Comparison of ENCODE assay signal across 27 cellular contexts in the genomic region with DNA sequence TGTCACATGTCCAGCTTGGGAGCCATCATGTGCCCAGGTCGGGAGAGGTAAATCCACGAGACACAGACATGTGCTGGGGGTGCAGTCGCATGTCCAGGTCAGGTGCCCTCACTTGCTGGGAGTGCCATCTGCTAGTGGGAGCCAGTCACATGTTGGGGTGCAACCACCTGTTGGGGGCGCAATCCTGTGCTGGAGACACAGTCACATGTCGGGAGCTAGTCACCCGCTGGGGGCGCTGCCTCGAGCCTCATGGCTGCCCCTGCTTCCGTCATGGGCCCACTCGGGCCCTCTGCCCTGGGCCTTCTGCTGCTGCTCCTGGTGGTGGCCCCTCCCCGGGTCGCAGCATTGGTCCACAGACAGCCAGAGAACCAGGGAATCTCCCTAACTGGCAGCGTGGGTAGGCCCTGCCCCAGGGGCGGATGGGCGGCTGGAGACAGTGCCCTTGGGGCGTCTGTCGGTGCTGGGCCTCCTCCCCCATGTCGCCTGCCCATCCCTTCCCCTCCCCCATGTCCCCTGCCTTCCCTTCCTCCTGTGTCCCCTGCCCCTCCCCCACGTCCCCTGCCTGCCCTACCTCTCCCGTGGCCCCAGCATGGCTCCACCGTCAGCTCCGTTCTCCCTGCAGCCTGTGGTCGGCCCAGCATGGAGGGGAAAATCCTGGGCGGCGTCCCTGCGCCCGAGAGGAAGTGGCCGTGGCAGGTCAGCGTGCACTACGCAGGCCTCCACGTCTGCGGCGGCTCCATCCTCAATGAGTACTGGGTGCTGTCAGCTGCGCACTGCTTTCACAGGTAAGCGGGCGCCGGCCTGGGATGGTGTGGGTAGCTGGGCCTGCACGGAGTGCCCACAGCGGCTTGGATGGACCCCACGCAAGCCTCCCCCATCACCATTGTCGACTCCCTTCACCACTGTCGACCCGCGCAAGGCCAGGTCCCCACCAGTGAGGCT. TPM values are rescaled to one million over a fixed set of nuclear protein-coding genes. Genes with fewer than 3 reads are reported as not detected.
"Had no signal": no experiment of that assay in that cellular context is flagged by ENCODE, and none has a peak within 500 bp of the region (broad histone marks: within the 10 kb centered on the region; RNA-seq: fewer than 3 reads in every experiment).

A gene (plus strand): TSS at position 208 of the 942 bp plus-strand sequence. CDS start 42 bp downstream, at position 250.

- H3K36me3 ChIP-seq: right lobe of liver, stomach, transverse colon, uterus, WERI-Rb-1 had no signal

- H3K4me3 Mint-ChIP-seq: activated T-cell treated with anti-CD3 and anti-CD28 coated beads, Interleukin-2, amount 50 U/mL, for 24 hours; activated T-helper 17 cell treated with anti-CD3 and anti-CD28 coated beads, Interleukin-2, amount 50 U/mL, for 72 hours; brain; stimulated activated memory B cell treated with anti-CD40 and anti-IgM and Interleukin-4, amounts not matched to agents 10 μg/mL and 1 μg/mL and 100 μg/mL, for 72 hours had no signal

- FAIRE-seq: TTC549 had no signal

- H3K4me1 ChIP-seq: right lobe of liver, stomach, transverse colon, uterus had no signal

- H3K27me3 ChIP-seq: right lobe of liver, stomach, transverse colon, uterus had no signal

- ATAC-seq: activated naive CD4-positive, alpha-beta T cell treated with anti-CD3 and anti-CD28 coated beads, Interleukin-2, amount 50 U/mL, for 72 hours; activated T-helper 17 cell treated with anti-CD3 and anti-CD28 coated beads, Interleukin-2, amount 50 U/mL, for 72 hours; stimulated activated memory B cell treated with anti-CD40 and anti-IgM and Interleukin-4, amounts not matched to agents 10 μg/mL and 1 μg/mL and 100 μg/mL, for 72 hours had no signal

- H3K36me3 Mint-ChIP-seq: brain had no signal

- H3K27me3 Mint-ChIP-seq: activated T-cell treated with anti-CD3 and anti-CD28 coated beads, Interleukin-2, amount 50 U/mL, for 24 hours; activated T-helper 17 cell treated with anti-CD3 and anti-CD28 coated beads, Interleukin-2, amount 50 U/mL, for 72 hours; stimulated activated memory B cell treated with anti-CD40 and anti-IgM and Interleukin-4, amounts not matched to agents 10 μg/mL and 1 μg/mL and 100 μg/mL, for 72 hours had no signal

- DNase-seq: activated T-cell treated with anti-CD3 and anti-CD28 coated beads, Interleukin-2, amount 50 U/mL, for 24 hours; caudate nucleus; dermis blood vessel endothelial cell; effector CD8-positive, alpha-beta T cell; foreskin melanocyte; mesenchymal stem cell; occipital lobe; right lobe of liver; stimulated activated CD4-positive, alpha-beta T cell treated with anti-CD3 and anti-CD28 coated beads, Interleukin-2, amount 100 ng/mL, for 24 hours; stomach; transverse colon; uterus; WERI-Rb-1 had no signal

- H3K4me1 Mint-ChIP-seq: activated T-helper 17 cell treated with anti-CD3 and anti-CD28 coated beads, Interleukin-2, amount 50 U/mL, for 72 hours; brain; stimulated activated memory B cell treated with anti-CD40 and anti-IgM and Interleukin-4, amounts not matched to agents 10 μg/mL and 1 μg/mL and 100 μg/mL, for 72 hours had no signal

- H3K27ac Mint-ChIP-seq: activated naive CD4-positive, alpha-beta T cell treated with anti-CD3 and anti-CD28 coated beads, Interleukin-2, amount 50 U/mL, for 72 hours; activated T-cell treated with anti-CD3 and anti-CD28 coated beads, Interleukin-2, amount 50 U/mL, for 24 hours; activated T-helper 17 cell treated with anti-CD3 and anti-CD28 coated beads, Interleukin-2, amount 50 U/mL, for 72 hours; brain; stimulated activated memory B cell treated with anti-CD40 and anti-IgM and Interleukin-4, amounts not matched to agents 10 μg/mL and 1 μg/mL and 100 μg/mL, for 72 hours had no signal

- H3K9me3 ChIP-seq: right lobe of liver had no signal

- H3K4me3 ChIP-seq: right lobe of liver, skin epidermis, stomach, transverse colon, uterus had no signal

- H3K27ac ChIP-seq: right lobe of liver, skin epidermis, stomach, transverse colon, uterus, WERI-Rb-1 had no signal

RNA-seq across cellular contexts. Expression of the gene that starts here (rescaled TPM):
- total RNA-seq: activated naive CD4-positive, alpha-beta T cell treated with anti-CD3 and anti-CD28 coated beads, Interleukin-2, amount 50 U/mL, for 72 hours; activated T-helper 17 cell treated with anti-CD3 and anti-CD28 coated beads, Interleukin-2, amount 50 U/mL, for 72 hours; aorta; dermis blood vessel endothelial cell; liver; mononuclear cell; myocyte; occipital lobe; right lobe of liver; stomach; temporal lobe; transverse colon; uterus had no signal
- polyA plus RNA-seq: adipose tissue, aorta, esophagus, liver, neural cell, stomach had no signal
